ENCODE assay signal across 14 cellular contexts in the genomic region with DNA sequence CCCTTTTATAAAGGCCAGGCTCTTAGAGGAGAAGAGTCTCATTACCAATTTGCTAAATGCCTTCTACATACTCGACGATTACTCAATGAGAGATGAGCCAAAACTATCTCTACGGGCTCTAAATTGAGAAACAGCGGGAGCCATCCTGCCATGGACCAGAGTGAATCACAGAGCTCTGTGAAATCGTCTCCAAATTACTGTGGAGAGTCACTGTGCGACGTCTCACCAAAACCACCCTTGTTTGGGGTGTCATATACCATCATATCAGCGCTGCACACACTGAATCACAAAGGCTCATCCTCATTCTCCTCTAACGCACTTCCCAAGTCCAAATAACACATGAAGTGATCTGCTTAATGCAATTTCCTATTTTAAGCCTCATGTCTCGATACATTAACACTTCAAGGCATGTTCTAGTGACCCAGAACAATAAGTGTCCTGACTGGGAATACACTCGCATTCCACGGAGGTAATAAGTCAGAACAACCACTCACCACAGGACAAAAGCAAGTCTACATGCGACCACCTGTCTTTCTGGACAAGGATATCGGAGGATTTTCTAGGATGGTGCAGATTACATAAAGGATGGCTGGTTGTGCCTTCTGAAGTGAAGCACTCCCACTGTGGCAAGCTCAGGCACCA. TPM values are rescaled to one million over a fixed set of nuclear protein-coding genes. Genes with fewer than 3 reads are reported as not detected.
DNase-seq lines count a peak whose midpoint lies in the region; ATAC-seq and TF ChIP-seq lines count a peak whose summit lies in the region.
"Had no signal": no experiment of that assay in that cellular context is flagged by ENCODE, and none has a peak within 500 bp of the region (broad histone marks: within the 10 kb centered on the region; RNA-seq: fewer than 3 reads in every experiment).

No MANE protein-coding gene starts in this region.

- H3K9me3 ChIP-seq in heart left ventricle = no peaks in the 10 kb centered on the region
- no peaks in the 10 kb centered on the region for H3K9me3 ChIP-seq in esophagus squamous epithelium
- H3K9me3 ChIP-seq in H9 (ENCODE audit: control insufficient read depth, low read depth, low read length) = no peaks in the 10 kb centered on the region
- H3K9me3 ChIP-seq: A549, tibial artery had no signal

- H3K4ac ChIP-seq in H9 (ENCODE audit: low read depth, low read length) = no peak overlapping the region

- peak overlapping the region in 1 of 3 experiments; percentile 6 for H3K4me3 Mint-ChIP-seq in nephron
- no peak overlapping the region for H3K4me3 Mint-ChIP-seq in H9
- H3K4me3 Mint-ChIP-seq: T-helper 17 cell had no signal

- H3T11ph ChIP-seq in H9 (ENCODE audit: low read length) = no peak overlapping the region

- TF ChIP-seq CTCF in heart left ventricle (IDR thresholded peaks at IDR 0.05) (no peak), esophagus squamous epithelium (IDR thresholded peaks at IDR 0.05) (no peak), nephron (IDR thresholded peaks at IDR 0.05; ENCODE audit: unreplicated experiment in 3 of 3) (no peak), H9 (conservative IDR thresholded peaks at IDR 0.05) (no peak)

- DNase-seq in heart left ventricle = no peak
- DNase-seq in Right ventricle myocardium superior = no peak
- DNase-seq in esophagus squamous epithelium (lab: John Stamatoyannopoulos, UW) = no peak
- no peak for DNase-seq in H9
- DNase-seq: OCI-M1, T-helper 17 cell had no signal

- H3K27ac Mint-ChIP-seq in nephron (peak overlapping the region; percentile 22 to 94 (median 89)), H9 (no peak overlapping the region; a peak in 1 of 7 replicates)
- H3K27ac Mint-ChIP-seq: activated naive CD4-positive, alpha-beta T cell treated with anti-CD3 and anti-CD28 coated beads, Interleukin-2, amount 50 U/mL, for 72 hours; T-helper 17 cell had no signal

- H3K36me3 Mint-ChIP-seq in nephron (ENCODE audit: low read depth) (peaks cover 58% of the 10 kb centered on the region), H9 (ENCODE audit: insufficient read depth in 1 of 3, low read depth in 3 of 3) (peaks cover 0 to 7% (median 0%) of the 10 kb centered on the region in 3 experiments; a peak in 2 of 7 replicates)
- H3K36me3 Mint-ChIP-seq: activated naive CD4-positive, alpha-beta T cell treated with anti-CD3 and anti-CD28 coated beads, Interleukin-2, amount 50 U/mL, for 72 hours had no signal

- H3K36me3 ChIP-seq in heart left ventricle (peaks cover 0 to 95% (median 69%) of the 10 kb centered on the region in 9 donors), esophagus squamous epithelium (peaks cover 0 to 32% (median 0%) of the 10 kb centered on the region in 3 donors), urinary bladder (ENCODE audit: insufficient read depth) (peaks cover 2% of the 10 kb centered on the region)

- peak overlapping the region; percentile 54 to 97 (median 84) for H3K27ac ChIP-seq in heart left ventricle
- peak overlapping the region; percentile 65 to 96 (median 87) for H3K27ac ChIP-seq in esophagus squamous epithelium
- peak overlapping the region; percentile 62 for H3K27ac ChIP-seq in urinary bladder (ENCODE audit: low read depth)
- no peak overlapping the region for H3K27ac ChIP-seq in H9 (ENCODE audit: insufficient read length, low read depth, low read length)
- H3K27ac ChIP-seq: A549, HL-60 had no signal

- H3K79me1 ChIP-seq in H9 (ENCODE audit: insufficient read depth, low read depth, low read length, poor library complexity, severe bottlenecking) = no peaks in the 10 kb centered on the region

- H3K79me2 ChIP-seq in H9 (ENCODE audit: insufficient read depth, low read length) = no peaks in the 10 kb centered on the region

- H4K20me1 ChIP-seq in H9 (ENCODE audit: control insufficient read depth, insufficient read depth, insufficient read length) = no peaks in the 10 kb centered on the region

- no peak overlapping the region for H3K14ac ChIP-seq in H9 (ENCODE audit: insufficient read depth, low read length)

- no peak overlapping the region for H3K23ac ChIP-seq in H9 (ENCODE audit: insufficient read length, low read depth, low read length)

- no peak overlapping the region for H4K8ac ChIP-seq in H9 (replicated peaks; ENCODE audit: insufficient read length, low read depth, low read length)

- H3K9me3 Mint-ChIP-seq in nephron (no peaks in the 10 kb centered on the region), H9 (no peaks in the 10 kb centered on the region)
- H3K9me3 Mint-ChIP-seq: activated naive CD4-positive, alpha-beta T cell treated with anti-CD3 and anti-CD28 coated beads, Interleukin-2, amount 50 U/mL, for 72 hours had no signal

- H3K27me3 ChIP-seq in heart left ventricle (no peaks in the 10 kb centered on the region), esophagus squamous epithelium (no peaks in the 10 kb centered on the region), H9 (ENCODE audit: insufficient read depth, low read length) (no peaks in the 10 kb centered on the region)
- H3K27me3 ChIP-seq: tibial artery had no signal

- intact Hi-C loops in heart left ventricle (cut with DNase I) (loop anchor here in 1 of 10 donors (5.0 kb wide), 1 partner anchor 37 kb away; no protein-coding TSS in a partner anchor), Right ventricle myocardium superior (cut with DNase I) (no loop called here), esophagus squamous epithelium (cut with DNase I) (no loop called here)

- H3K4me3 ChIP-seq in heart left ventricle = no peak overlapping the region
- H3K4me3 ChIP-seq in esophagus squamous epithelium = no peak overlapping the region
- H3K4me3 ChIP-seq in urinary bladder (ENCODE audit: low read depth, low read length) = no peak overlapping the region
- H3K4me3 ChIP-seq: A549, tibial artery had no signal

- H3K4me1 ChIP-seq in heart left ventricle (peaks cover 0 to 61% (median 25%) of the 10 kb centered on the region in 12 donors), esophagus squamous epithelium (peaks cover 0 to 58% (median 29%) of the 10 kb centered on the region in 3 donors), urinary bladder (ENCODE audit: insufficient read depth) (no peaks in the 10 kb centered on the region), H9 (ENCODE audit: insufficient read depth, low read length) (no peaks in the 10 kb centered on the region)

- H3K4me1 Mint-ChIP-seq in nephron (peaks cover 65% of the 10 kb centered on the region), H9 (no peaks in the 10 kb centered on the region)
- H3K4me1 Mint-ChIP-seq: T-helper 17 cell had no signal

- no peak overlapping the region for H2BK5ac ChIP-seq in H9 (ENCODE audit: insufficient read length, low read length)

- no peak overlapping the region for H2AK5ac ChIP-seq in H9 (ENCODE audit: insufficient read length, low read length)

- H3K9ac ChIP-seq in H9 (ENCODE audit: extremely low read depth, insufficient read length, low read length) = no peak overlapping the region

- ATAC-seq in heart left ventricle (no peak), Right ventricle myocardium superior (ENCODE audit: poor library complexity) (no peak), GM19397 (IDR thresholded peaks at IDR 0.05; ENCODE audit: unreplicated experiment) (no peak), HG02870 (IDR thresholded peaks at IDR 0.05; ENCODE audit: unreplicated experiment) (no peak)
- ATAC-seq: A549; activated naive CD4-positive, alpha-beta T cell treated with anti-CD3 and anti-CD28 coated beads, Interleukin-2, amount 50 U/mL, for 72 hours; T-helper 17 cell had no signal

- TF ChIP-seq POLR2A in heart left ventricle (IDR thresholded peaks at IDR 0.05) (no peak), esophagus squamous epithelium (IDR thresholded peaks at IDR 0.05) (no peak)

- H3K27me3 Mint-ChIP-seq in nephron (ENCODE audit: low read depth) = no peaks in the 10 kb centered on the region
- H3K27me3 Mint-ChIP-seq in H9 (ENCODE audit: low read depth) = no peaks in the 10 kb centered on the region

- no peak overlapping the region for H3K56ac ChIP-seq in H9 (ENCODE audit: insufficient read length, low read depth, low read length)

- no peak overlapping the region for H3K18ac ChIP-seq in H9 (ENCODE audit: insufficient read length, low read depth, low read length)

- no peak overlapping the region for H4K91ac ChIP-seq in H9 (ENCODE audit: insufficient read length, low read depth, low read length)

- 82 to 92% (median 85%) methylated on average over 14 of the region's 14 CpGs for WGBS in heart left ventricle, 4 donors
- WGBS in esophagus squamous epithelium, 2 donors = 69 to 77% methylated on average over 14 of the region's 14 CpGs
- WGBS in urinary bladder = 84% methylated on average over 14 of the region's 14 CpGs
- no CpG with 5 or more reads among the region's 14 CpGs for WGBS in H9 (ENCODE audit: extremely low coverage, insufficient read length, low lambda C conversion rate)

- H3K4me2 ChIP-seq in H9 (ENCODE audit: insufficient read depth, insufficient read length, low read length) = no peak overlapping the region
- H3K4me2 ChIP-seq: A549 had no signal

- no peak overlapping the region for H2BK12ac ChIP-seq in H9 (ENCODE audit: insufficient read length, low read depth, low read length)

- no peak overlapping the region for H2BK20ac ChIP-seq in H9 (ENCODE audit: low read depth, low read length, poor library complexity, severe bottlenecking)

- no peak overlapping the region for H4K5ac ChIP-seq in H9 (ENCODE audit: insufficient read length, low read depth, low read length)

- H2AFZ ChIP-seq in H9 (ENCODE audit: low read length) = no peak overlapping the region

- H3K23me2 ChIP-seq in H9 (ENCODE audit: insufficient read length, low read depth, low read length, poor library complexity, severe bottlenecking) = no peaks in the 10 kb centered on the region

- H2BK120ac ChIP-seq in H9 (ENCODE audit: low read depth, low read length, poor library complexity, severe bottlenecking) = no peak overlapping the region

- H2BK15ac ChIP-seq in H9 (ENCODE audit: low read depth, low read length) = no peak overlapping the region

RNA-seq across cellular contexts. Expression of a gene that starts 44.4 kb away (rescaled TPM):
- total RNA-seq in heart left ventricle = 100 to 1,000 TPM in 2 of 9 donors, 10 to 100 TPM in 7; 33.3 to 157 (median 61.7) TPM
- 10 to 100 TPM; 19.4 to 89.6 TPM for polyA plus RNA-seq in heart left ventricle
- total RNA-seq in Right ventricle myocardium superior = 51.2 TPM
- 100 to 1,000 TPM in 1 of 4 donors, 10 to 100 TPM in 2, 1 to 10 TPM in 1; 3.6 to 120 (median 28.5) TPM for total RNA-seq in esophagus squamous epithelium
- total RNA-seq in urinary bladder = 158 TPM
- polyA plus RNA-seq in urinary bladder = 207 TPM
- total RNA-seq in H9 (2021) = 28.2 and 28.5 TPM in 2 replicates

Comparison
In these comparisons a context has a peak if more than half of its experiments do, and no peak if none do; other contexts are left out.
1. H3K27ac Mint-ChIP-seq: peak in nephron (3 of 3); none in H9 (0 of 3).